8 cellular contexts compared by ENCODE assay signal in the genomic region with DNA sequence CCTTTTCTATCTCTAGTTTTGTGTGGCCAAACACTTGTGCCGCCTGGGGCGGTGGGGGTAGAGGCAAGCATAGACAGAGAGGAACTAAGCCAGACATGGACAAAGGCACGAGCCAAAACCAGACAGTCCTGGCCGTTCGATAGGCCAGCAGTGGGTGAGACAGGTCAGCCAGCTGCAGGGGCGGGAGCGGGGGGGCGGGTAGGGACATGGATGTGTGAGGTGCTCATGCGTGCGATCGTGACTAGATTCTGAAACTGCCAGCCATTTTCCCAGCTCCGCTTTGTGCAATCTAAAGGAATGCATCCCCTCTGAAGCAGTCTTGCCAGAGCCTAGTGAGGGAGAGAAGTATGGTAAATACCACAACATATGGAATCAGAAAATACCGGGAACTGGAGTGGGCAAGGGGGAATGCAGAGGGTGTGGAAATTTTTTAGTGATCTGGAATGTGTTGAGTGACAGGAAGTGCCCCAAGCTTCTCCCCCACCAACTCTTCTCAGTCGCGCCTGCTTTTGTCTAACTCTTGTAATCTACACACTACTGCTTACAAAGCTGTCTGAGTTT.
DNase-seq lines count a peak whose midpoint lies in the region; ATAC-seq and TF ChIP-seq lines count a peak whose summit lies in the region.

No MANE protein-coding gene starts in this region.

- no peaks in the 10 kb centered on the region for H3K36me3 ChIP-seq in esophagus (ENCODE audit: control insufficient read depth in 2 of 2, insufficient read depth in 2 of 2, low read length in 1 of 2)
- H3K36me3 ChIP-seq in mucosa of descending colon (ENCODE audit: low read depth): no peaks in the 10 kb centered on the region

- no peaks in the 10 kb centered on the region for H3K36me3 Mint-ChIP-seq in stimulated activated naive B cell treated with anti-CD40 and anti-IgM and Interleukin-4, amounts not matched to agents 10 μg/mL and 1 μg/mL and 100 μg/mL, for 72 hours

- 1% methylated on average over 15 of the region's 15 CpGs for WGBS in esophagus, 2 donors

- TF ChIP-seq CTCF in mucosa of descending colon (IDR thresholded peaks at IDR 0.05): no peak

- DNase-seq in activated CD4-positive, CD25-positive, alpha-beta regulatory T cell (lab: John Stamatoyannopoulos, UW): no peak
- DNase-seq in NCI-H748 (lab: John Stamatoyannopoulos, UW; ENCODE audit: unreplicated experiment): peak; percentile 86
- peak; percentile 3 for DNase-seq in activated T-cell treated with anti-CD3 and anti-CD28 coated beads for 4 hours
- DNase-seq in mucosa of descending colon: peak; percentile 75 to 84 (median 81)
- peak; percentile 5 for DNase-seq in stimulated activated naive B cell treated with anti-CD40 and anti-IgM and Interleukin-4, amounts not matched to agents 10 μg/mL and 1 μg/mL and 100 μg/mL, for 72 hours

- H3K9me3 ChIP-seq in esophagus (ENCODE audit: control insufficient read depth in 2 of 2, insufficient read depth in 1 of 2, low read depth in 1 of 2, low read length in 1 of 2): no peaks in the 10 kb centered on the region
- H3K9me3 ChIP-seq in mucosa of descending colon: no peaks in the 10 kb centered on the region

- peaks cover 11 to 32% of the 10 kb centered on the region in 2 donors for H3K4me1 Mint-ChIP-seq in stimulated activated naive B cell treated with anti-CD40 and anti-IgM and Interleukin-4, amounts not matched to agents 10 μg/mL and 1 μg/mL and 100 μg/mL, for 72 hours

- no peaks in the 10 kb centered on the region for H3K27me3 ChIP-seq in esophagus (ENCODE audit: control insufficient read depth in 1 of 2, insufficient read depth in 2 of 2, low read length in 2 of 2)

- H3K4me3 ChIP-seq in esophagus (ENCODE audit: low read depth in 1 of 2, low read length in 2 of 2): peak overlapping the region; percentile 37 to 53
- H3K4me3 ChIP-seq in mucosa of descending colon: peak overlapping the region; percentile 3

- no peaks in the 10 kb centered on the region for H3K27me3 Mint-ChIP-seq in stimulated activated naive B cell treated with anti-CD40 and anti-IgM and Interleukin-4, amounts not matched to agents 10 μg/mL and 1 μg/mL and 100 μg/mL, for 72 hours

- peak overlapping the region; percentile 69 to 86 for H3K27ac ChIP-seq in esophagus (ENCODE audit: low read depth in 2 of 2, low read length in 1 of 2)

- H3K4me1 ChIP-seq in esophagus (ENCODE audit: control insufficient read depth in 2 of 2, insufficient read depth in 2 of 2, low read length in 1 of 2) (no peaks in the 10 kb centered on the region), mucosa of descending colon (ENCODE audit: low read depth) (peaks cover 15% of the 10 kb centered on the region)

- H3K4me3 Mint-ChIP-seq in stimulated activated naive B cell treated with anti-CD40 and anti-IgM and Interleukin-4, amounts not matched to agents 10 μg/mL and 1 μg/mL and 100 μg/mL, for 72 hours: peak overlapping the region; percentile 91 to 96

- peak; percentile 34 to 49 for ATAC-seq in activated CD4-positive, CD25-positive, alpha-beta regulatory T cell treated with anti-CD3 and anti-CD28 coated beads, Interleukin-2, amount 50 U/mL, for 24 hours
- ATAC-seq in HG03354 (IDR thresholded peaks at IDR 0.05; ENCODE audit: poor library complexity, severe bottlenecking, unreplicated experiment) (peak; percentile 65), mucosa of descending colon (peak; percentile 72)
- ATAC-seq in stimulated activated naive B cell treated with anti-CD40 and anti-IgM and Interleukin-4, amounts not matched to agents 10 μg/mL and 1 μg/mL and 100 μg/mL, for 72 hours (replicated peaks): peak; percentile 72 to 74

- peak overlapping the region; percentile 89 for H3K27ac Mint-ChIP-seq in stimulated activated naive B cell treated with anti-CD40 and anti-IgM and Interleukin-4, amounts not matched to agents 10 μg/mL and 1 μg/mL and 100 μg/mL, for 72 hours

- intact Hi-C loops in mucosa of descending colon (cut with DNase I, micrococcal nuclease): no loop called here

- H3K9me3 Mint-ChIP-seq in stimulated activated naive B cell treated with anti-CD40 and anti-IgM and Interleukin-4, amounts not matched to agents 10 μg/mL and 1 μg/mL and 100 μg/mL, for 72 hours: no peaks in the 10 kb centered on the region

Comparison
In these comparisons a context has a peak if more than half of its experiments do, and no peak if none do; other contexts are left out.
1. DNase-seq: peak in NCI-H748 (single experiment), activated T-cell treated with anti-CD3 and anti-CD28 coated beads for 4 hours (single experiment), mucosa of descending colon (3 of 3) and stimulated activated naive B cell treated with anti-CD40 and anti-IgM and Interleukin-4, amounts not matched to agents 10 μg/mL and 1 μg/mL and 100 μg/mL, for 72 hours (single experiment); none in activated CD4-positive, CD25-positive, alpha-beta regulatory T cell (0 of 4).
2. Peak in every context shown above with its lines, with median percentiles within 50 percentile points of each other: ATAC-seq.